ENCODE assay signal across 32 cellular contexts in the genomic region with DNA sequence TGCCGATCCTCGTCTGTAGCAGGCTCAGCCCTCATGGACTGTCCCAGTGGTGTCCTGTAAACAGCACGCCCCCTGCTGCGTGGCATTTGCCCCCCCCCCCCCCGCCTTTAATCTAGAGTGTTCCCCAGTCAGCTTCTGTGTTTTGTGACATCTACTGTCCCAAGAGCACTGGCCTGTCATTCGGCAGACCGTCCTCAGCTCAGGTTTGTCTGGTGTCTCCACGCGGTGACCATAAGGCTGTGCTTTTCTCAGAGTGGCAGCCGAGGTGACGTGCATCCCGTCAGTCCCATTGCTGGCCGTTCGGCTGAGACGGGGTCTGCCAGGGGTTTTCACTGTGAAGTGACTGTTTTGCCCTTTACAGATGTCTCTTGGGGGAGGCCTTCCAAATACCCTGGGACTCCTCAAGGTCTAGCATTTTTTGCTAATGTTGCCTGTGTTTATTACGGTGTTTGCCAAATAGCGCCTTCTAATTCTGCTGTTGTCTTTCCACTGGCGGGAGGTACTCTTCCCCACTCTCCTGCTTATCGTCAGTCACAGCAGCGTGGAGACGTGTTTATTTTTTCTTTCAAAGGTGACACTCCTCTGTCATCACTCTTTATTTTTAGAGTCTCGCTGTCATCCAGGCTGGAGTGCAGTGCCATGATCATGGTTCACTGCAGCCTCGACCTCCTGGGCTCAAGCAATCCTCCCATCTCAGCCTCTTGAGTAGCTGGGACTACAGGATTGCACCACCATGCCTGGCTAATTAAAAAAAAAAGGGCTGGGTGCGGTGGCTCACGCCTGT. TPM values are rescaled to one million over a fixed set of nuclear protein-coding genes. Genes with fewer than 3 reads are reported as not detected.
DNase-seq lines count a peak whose midpoint lies in the region; ATAC-seq, FAIRE-seq and TF ChIP-seq lines count a peak whose summit lies in the region.
"Had no signal": no experiment of that assay in that cellular context is flagged by ENCODE, and none has a peak within 500 bp of the region (broad histone marks: within the 10 kb centered on the region; RNA-seq: fewer than 3 reads in every experiment).

No MANE protein-coding gene starts in this region.

- TF ChIP-seq EP300 in K562 (IDR thresholded peaks at IDR 0.05; ENCODE audit: low read length) = no peak

- in situ Hi-C loops in K562 (cut with MboI) = no loop called here

- H3K9me1 ChIP-seq in K562 (ENCODE audit: control insufficient read depth, insufficient read depth, low read length) = no peaks in the 10 kb centered on the region

- DNase-seq in Right ventricle myocardium inferior (ENCODE audit: missing footprints) = no peak
- DNase-seq in cardiac septum (ENCODE audit: low spot score) = no peak
- no peak for DNase-seq in K562 (ENCODE audit: extremely low read depth in 1 of 4, low spot score in 3 of 4)
- DNase-seq in left ventricle myocardium superior = peak; percentile 38
- DNase-seq in stimulated activated CD4-positive, alpha-beta T cell treated with anti-CD3 and anti-CD28 coated beads, Interleukin-4, amount 100 ng/mL, for 24 hours = no peak
- DNase-seq: activated CD4-positive, alpha-beta T cell treated with anti-CD3 and anti-CD28 coated beads, Interleukin-2, amount 50 U/mL, for 4 hours; activated CD4-positive, CD25-positive, alpha-beta regulatory T cell; activated CD8-positive, alpha-beta memory T cell treated with anti-CD3 and anti-CD28 coated beads, Interleukin-2, amount 10 ng/mL, durations not matched to agents 7 days and 5 days; activated naive CD4-positive, alpha-beta T cell; activated T-cell treated with anti-CD3 and anti-CD28 coated beads, Interleukin-2, amount 50 U/mL, for 72 hours; adrenal gland; AML-193; body of pancreas; CD4-positive, alpha-beta memory T cell; DMS 273 treated with DMSO at 0.1 percent for 48 hours; dorsolateral prefrontal cortex; foreskin melanocyte; mammary epithelial cell; mucosa of descending colon; NCI-H1105; NCI-H187 treated with DMSO at 0.1 percent for 48 hours; NCI-H2171; NCI-H510A; stimulated activated CD4-positive, alpha-beta T cell treated with anti-CD3 and anti-CD28 coated beads, Interleukin-1b, Interleukin-23, amount 100 ng/mL, for 48 hours; T-helper 1 cell; testis had no signal

- no peak for TF ChIP-seq POLR2A in K562 (conservative IDR thresholded peaks at IDR 0.05)

- H4K20me1 ChIP-seq in K562 (replicated peaks; ENCODE audit: control insufficient read depth, insufficient read depth, low read length) = peaks cover 14% of the 10 kb centered on the region

- TF ChIP-seq RAD21 in K562 (CRISPR knock-in tag; conservative IDR thresholded peaks at IDR 0.05 in 1 of 2, IDR thresholded peaks at IDR 0.05 in 1 of 2) = no peak

- CTCF ChIA-PET in K562 (lab: Yijun Ruan, JAX; ENCODE audit: low intra/inter-chr PET ratio) = no interaction called here

- ATAC-seq in Right ventricle myocardium inferior (peak; percentile 44), K562 (no peak), left ventricle myocardium superior (peak; percentile 64), HG03469 (IDR thresholded peaks at IDR 0.05; ENCODE audit: unreplicated experiment) (no peak), GM18870 (IDR thresholded peaks at IDR 0.05; ENCODE audit: unreplicated experiment) (no peak), GM19328 (IDR thresholded peaks at IDR 0.05; ENCODE audit: unreplicated experiment) (no peak)
- ATAC-seq: activated CD8-positive, alpha-beta memory T cell treated with anti-CD3 and anti-CD28 coated beads, Interleukin-2, amount 10 ng/mL, durations not matched to agents 7 days and 5 days; activated T-cell treated with anti-CD3 and anti-CD28 coated beads, Interleukin-2, amount 50 U/mL, for 72 hours; body of pancreas; GM12878; mucosa of descending colon; natural killer cell treated with Interleukin-12 subunit alpha and Interleukin-12 subunit beta and Interleukin-15 and Interleukin-18, amount 100 ng/mL, for 72 hours had no signal

- H3K9ac ChIP-seq in K562 (ENCODE audit: insufficient read depth in 1 of 2, low read depth in 2 of 2, low read length in 2 of 2) = no peak overlapping the region

- no peaks in the 10 kb centered on the region for H3K9me3 ChIP-seq in K562 (replicated peaks; ENCODE audit: control insufficient read depth, insufficient read depth, low read depth, low read length)
- H3K9me3 ChIP-seq: adrenal gland, body of pancreas, mucosa of descending colon, testis had no signal

- intact Hi-C loops in Right ventricle myocardium inferior (cut with DNase I) (no loop called here), cardiac septum (cut with DNase I) (no loop called here), K562 (cut with micrococcal nuclease) (no loop called here), left ventricle myocardium superior (cut with micrococcal nuclease) (no loop called here)

- H3K4me3 ChIP-seq in K562 = no peak overlapping the region
- H3K4me3 ChIP-seq: adrenal gland, body of pancreas, dorsolateral prefrontal cortex, GM12878, mucosa of descending colon, smooth muscle cell, testis had no signal

- H2AFZ ChIP-seq in K562 (ENCODE audit: low read depth, low read length) = no peak overlapping the region

- no peaks in the 10 kb centered on the region for H3K27me3 ChIP-seq in K562 (ENCODE audit: control insufficient read depth in 2 of 2, insufficient read depth in 2 of 2, low read length in 2 of 2)
- H3K27me3 ChIP-seq: adrenal gland, body of pancreas, dorsolateral prefrontal cortex, testis had no signal

- no TSS peak for BruUV-seq in K562 (replicated peaks; lab: Mats Ljungman, UMichigan)

- H3K36me3 ChIP-seq in K562 (ENCODE audit: control insufficient read depth, insufficient read depth, low read length) = peaks cover 95% of the 10 kb centered on the region

- 90% methylated on average over 21 of the region's 25 CpGs for WGBS in K562 (ENCODE audit: insufficient coverage, low coverage, missing lambda C conversion rate)

- POLR2A ChIA-PET in K562 (lab: Yijun Ruan, JAX) = interaction anchor here (0.9 to 2.4 kb wide), 2 partner anchors 8 to 13 kb away, joined by 3 to 24 read pairs; partner anchors contain the start of genes ARL16 and HGS

- H3K79me2 ChIP-seq in K562 (ENCODE audit: control insufficient read depth, insufficient read depth, low read length) = peaks cover 23% of the 10 kb centered on the region

- FAIRE-seq in K562 (lab: Jason Lieb, UNC) = no peak
- FAIRE-seq: GM12878 had no signal

- peaks cover 10 to 52% of the 10 kb centered on the region in 2 experiments; a peak in 4 of 5 replicates for H3K4me1 ChIP-seq in K562 (replicated peaks in 1 of 2; ENCODE audit: control insufficient read depth in 2 of 2, insufficient read depth in 2 of 2, low read length in 2 of 2)

- no peak overlapping the region for H3K4me2 ChIP-seq in K562 (ENCODE audit: insufficient read depth, low read length)
- H3K4me2 ChIP-seq: smooth muscle cell had no signal

- TF ChIP-seq CTCF in K562 (IDR thresholded peaks at IDR 0.05 in 2 of 3, conservative IDR thresholded peaks at IDR 0.05 in 1 of 3; ENCODE audit: insufficient read depth in 2 of 3, low read depth in 1 of 3, low read length in 3 of 3) = no peak

- H3K27ac ChIP-seq in K562 (ENCODE audit: extremely low read depth, low read depth, low read length) = no peak overlapping the region
- H3K27ac ChIP-seq: adrenal gland, body of pancreas, dorsolateral prefrontal cortex, testis had no signal

RNA-seq across cellular contexts. Expression of gene MRPL12, which starts 5.7 kb away (rescaled TPM):
- total RNA-seq in Right ventricle myocardium inferior (177 TPM), cardiac septum (117 TPM), K562 (2014; rRNA removed) (182 and 276 TPM in 2 replicates), K562 (2014; rRNA removed; fragmentation: Illumina TruSeq; extraction: Trizol) (31.8 and 40.0 TPM in 2 replicates), K562 (2015; rRNA removed; fragmentation: Illumina TruSeq; extraction: Trizol) (57.9 and 60.8 TPM in 2 replicates), K562 (2021) (231 and 251 TPM in 2 replicates), left ventricle myocardium superior (184 TPM)
- 14.2 and 50.8 TPM in 2 replicates for total RNA-seq in K562 (2011; cell fraction: chromatin; rRNA removed; ENCODE audit: low replicate concordance)
- total RNA-seq in K562 (2011; cell fraction: nucleolus; rRNA removed) = 61.9 and 77.4 TPM in 2 replicates
- total RNA-seq in K562 (2011; cell fraction: nucleoplasm; rRNA removed) = 32.4 and 38.0 TPM in 2 replicates
- polyA plus RNA-seq in K562 (2011; rRNA removed) (101 and 110 TPM in 2 replicates), K562 (2014; fragmentation: Illumina TruSeq; extraction: Trizol) (100 and 128 TPM in 2 replicates), K562 (2014; fragmentation: Nextera tagmentation; extraction: Ambion mirVana) (1 to 10 TPM in 1 of 2 experiments, under 1 TPM in 1; 0.94 to 2.7 TPM), K562 (2014; rRNA removed) (338 and 351 TPM in 2 replicates)
- 124 and 353 TPM in 2 replicates for polyA plus RNA-seq in K562 (2011; cell fraction: cytosol; rRNA removed)
- 53.5 and 78.2 TPM in 2 replicates for polyA plus RNA-seq in K562 (2011; cell fraction: nucleus; rRNA removed)
- polyA plus RNA-seq in K562 (2012) = 145 TPM in 2 replicates
- polyA minus RNA-seq in K562 (2011; rRNA and poly(A)+ RNA removed) = 36.5 and 49.2 TPM in 2 replicates
- 52.2 and 58.3 TPM in 2 replicates for polyA minus RNA-seq in K562 (2011; cell fraction: cytosol; rRNA and poly(A)+ RNA removed)
- polyA minus RNA-seq in K562 (2011; cell fraction: nucleus; rRNA and poly(A)+ RNA removed) = 15.9 and 32.2 TPM in 2 replicates

RNA-seq across cellular contexts. Expression of gene HGS, which starts 13.6 kb away (rescaled TPM):
- total RNA-seq in Right ventricle myocardium inferior = 36.6 TPM
- total RNA-seq in cardiac septum = 56.2 TPM
- 345 and 984 TPM in 2 replicates for total RNA-seq in K562 (2011; cell fraction: chromatin; rRNA removed; ENCODE audit: low replicate concordance)
- total RNA-seq in K562 (2011; cell fraction: nucleolus; rRNA removed) = 485 and 495 TPM in 2 replicates
- total RNA-seq in K562 (2011; cell fraction: nucleoplasm; rRNA removed) = 301 and 334 TPM in 2 replicates
- total RNA-seq in K562 (2014; rRNA removed) = 96.7 and 99.7 TPM in 2 replicates
- total RNA-seq in K562 (2014; rRNA removed; fragmentation: Illumina TruSeq; extraction: Trizol) = 55.5 and 77.1 TPM in 2 replicates
- 61.4 and 66.3 TPM in 2 replicates for total RNA-seq in K562 (2015; rRNA removed; fragmentation: Illumina TruSeq; extraction: Trizol)
- 132 and 161 TPM in 2 replicates for total RNA-seq in K562 (2021)
- polyA plus RNA-seq in K562 (2011; rRNA removed) = 60.7 and 127 TPM in 2 replicates
- 55.5 and 141 TPM in 2 replicates for polyA plus RNA-seq in K562 (2011; cell fraction: cytosol; rRNA removed)
- polyA plus RNA-seq in K562 (2011; cell fraction: nucleus; rRNA removed) = 547 and 894 TPM in 2 replicates
- polyA plus RNA-seq in K562 (2012) = 81.3 and 125 TPM in 2 replicates
- 126 and 128 TPM in 2 replicates for polyA plus RNA-seq in K562 (2014; fragmentation: Illumina TruSeq; extraction: Trizol)
- 1 to 10 TPM; 3.9 to 9.4 TPM for polyA plus RNA-seq in K562 (2014; fragmentation: Nextera tagmentation; extraction: Ambion mirVana)
- polyA plus RNA-seq in K562 (2014; rRNA removed) = 141 and 176 TPM in 2 replicates
- polyA minus RNA-seq in K562 (2011; rRNA and poly(A)+ RNA removed) = 76.0 and 85.7 TPM in 2 replicates
- 50.3 and 53.4 TPM in 2 replicates for polyA minus RNA-seq in K562 (2011; cell fraction: cytosol; rRNA and poly(A)+ RNA removed)
- 113 and 138 TPM in 2 replicates for polyA minus RNA-seq in K562 (2011; cell fraction: nucleus; rRNA and poly(A)+ RNA removed)
- 42.1 TPM for total RNA-seq in left ventricle myocardium superior

RNA-seq across cellular contexts. Expression of gene ARL16, which starts 13.9 kb away (rescaled TPM):
- total RNA-seq in Right ventricle myocardium inferior = 11.9 TPM
- total RNA-seq in cardiac septum = 19.1 TPM
- total RNA-seq in K562 (2011; cell fraction: chromatin; rRNA removed; ENCODE audit: low replicate concordance) = 40.1 and 78.0 TPM in 2 replicates
- 48.6 and 55.2 TPM in 2 replicates for total RNA-seq in K562 (2011; cell fraction: nucleolus; rRNA removed)
- 38.9 and 42.4 TPM in 2 replicates for total RNA-seq in K562 (2011; cell fraction: nucleoplasm; rRNA removed)
- 25.2 and 46.0 TPM in 2 replicates for total RNA-seq in K562 (2014; rRNA removed)
- total RNA-seq in K562 (2014; rRNA removed; fragmentation: Illumina TruSeq; extraction: Trizol) = 18.8 and 21.6 TPM in 2 replicates
- total RNA-seq in K562 (2015; rRNA removed; fragmentation: Illumina TruSeq; extraction: Trizol) = 19.7 and 21.3 TPM in 2 replicates
- 18.3 and 22.6 TPM in 2 replicates for total RNA-seq in K562 (2021)
- 29.8 and 30.6 TPM in 2 replicates for polyA plus RNA-seq in K562 (2011; rRNA removed)
- 36.0 and 45.9 TPM in 2 replicates for polyA plus RNA-seq in K562 (2011; cell fraction: cytosol; rRNA removed)
- polyA plus RNA-seq in K562 (2011; cell fraction: nucleus; rRNA removed) = 16.8 and 22.9 TPM in 2 replicates
- polyA plus RNA-seq in K562 (2012) = 26.1 and 26.2 TPM in 2 replicates
- 25.6 and 32.4 TPM in 2 replicates for polyA plus RNA-seq in K562 (2014; fragmentation: Illumina TruSeq; extraction: Trizol)
- polyA plus RNA-seq in K562 (2014; fragmentation: Nextera tagmentation; extraction: Ambion mirVana) = 10 to 100 TPM in 1 of 2 experiments, 1 to 10 TPM in 1; 5.4 to 10.4 TPM
- polyA plus RNA-seq in K562 (2014; rRNA removed) = 32.4 and 34.7 TPM in 2 replicates
- polyA minus RNA-seq in K562 (2011; rRNA and poly(A)+ RNA removed) = 11.5 and 12.4 TPM in 2 replicates
- 5.8 and 6.2 TPM in 2 replicates for polyA minus RNA-seq in K562 (2011; cell fraction: cytosol; rRNA and poly(A)+ RNA removed)
- 7.3 and 11.8 TPM in 2 replicates for polyA minus RNA-seq in K562 (2011; cell fraction: nucleus; rRNA and poly(A)+ RNA removed)
- 12.0 TPM for total RNA-seq in left ventricle myocardium superior

RNA-seq across cellular contexts. Expression of gene SLC25A10, which starts 14.6 kb away (rescaled TPM):
- total RNA-seq in Right ventricle myocardium inferior (7.4 TPM), cardiac septum (6.3 TPM), K562 (2014; rRNA removed) (77.1 and 107 TPM in 2 replicates), K562 (2014; rRNA removed; fragmentation: Illumina TruSeq; extraction: Trizol) (8.5 and 15.4 TPM in 2 replicates), K562 (2015; rRNA removed; fragmentation: Illumina TruSeq; extraction: Trizol) (36.2 and 39.1 TPM in 2 replicates), K562 (2021) (85.6 and 86.9 TPM in 2 replicates), left ventricle myocardium superior (8.6 TPM)
- 20.2 and 85.2 TPM in 2 replicates for total RNA-seq in K562 (2011; cell fraction: chromatin; rRNA removed; ENCODE audit: low replicate concordance)
- total RNA-seq in K562 (2011; cell fraction: nucleolus; rRNA removed) = 76.7 and 104 TPM in 2 replicates
- 36.2 and 36.3 TPM in 2 replicates for total RNA-seq in K562 (2011; cell fraction: nucleoplasm; rRNA removed)
- polyA plus RNA-seq in K562 (2011; rRNA removed) (26.3 and 34.3 TPM in 2 replicates), K562 (2014; fragmentation: Illumina TruSeq; extraction: Trizol) (34.3 and 70.2 TPM in 2 replicates), K562 (2014; fragmentation: Nextera tagmentation; extraction: Ambion mirVana) (1 to 10 TPM in 1 of 2 experiments, under 1 TPM in 1; 0.10 to 1.5 TPM), K562 (2014; rRNA removed) (68.4 and 70.6 TPM in 2 replicates)
- 46.6 and 127 TPM in 2 replicates for polyA plus RNA-seq in K562 (2011; cell fraction: cytosol; rRNA removed)
- 60.6 and 93.2 TPM in 2 replicates for polyA plus RNA-seq in K562 (2011; cell fraction: nucleus; rRNA removed)
- polyA plus RNA-seq in K562 (2012) = 35.9 and 54.4 TPM in 2 replicates
- polyA minus RNA-seq in K562 (2011; rRNA and poly(A)+ RNA removed) = 7.7 and 13.8 TPM in 2 replicates
- polyA minus RNA-seq in K562 (2011; cell fraction: cytosol; rRNA and poly(A)+ RNA removed) = 31.8 and 35.5 TPM in 2 replicates
- polyA minus RNA-seq in K562 (2011; cell fraction: nucleus; rRNA and poly(A)+ RNA removed) = 20.9 and 21.4 TPM in 2 replicates

RNA-seq across cellular contexts. Expression of gene CCDC137, which starts 30.9 kb away (rescaled TPM):
- total RNA-seq in Right ventricle myocardium inferior = 6.1 TPM
- total RNA-seq in cardiac septum = 8.2 TPM
- total RNA-seq in K562 (2011; cell fraction: chromatin; rRNA removed; ENCODE audit: low replicate concordance) = 45.8 and 69.3 TPM in 2 replicates
- total RNA-seq in K562 (2011; cell fraction: nucleolus; rRNA removed) = 37.0 and 38.7 TPM in 2 replicates
- total RNA-seq in K562 (2011; cell fraction: nucleoplasm; rRNA removed) = 27.8 and 51.5 TPM in 2 replicates
- 56.0 and 64.2 TPM in 2 replicates for total RNA-seq in K562 (2014; rRNA removed)
- 20.0 and 21.4 TPM in 2 replicates for total RNA-seq in K562 (2014; rRNA removed; fragmentation: Illumina TruSeq; extraction: Trizol)
- total RNA-seq in K562 (2015; rRNA removed; fragmentation: Illumina TruSeq; extraction: Trizol) = 47.1 and 48.5 TPM in 2 replicates
- total RNA-seq in K562 (2021) = 48.9 and 49.2 TPM in 2 replicates
- polyA plus RNA-seq in K562 (2011; rRNA removed) = 18.9 and 24.8 TPM in 2 replicates
- 18.3 and 30.6 TPM in 2 replicates for polyA plus RNA-seq in K562 (2011; cell fraction: cytosol; rRNA removed)
- polyA plus RNA-seq in K562 (2011; cell fraction: nucleus; rRNA removed) = 40.1 and 55.8 TPM in 2 replicates
- polyA plus RNA-seq in K562 (2012) = 28.5 and 39.2 TPM in 2 replicates
- 38.3 and 41.1 TPM in 2 replicates for polyA plus RNA-seq in K562 (2014; fragmentation: Illumina TruSeq; extraction: Trizol)
- 1 to 10 TPM; 2.3 to 4.1 TPM for polyA plus RNA-seq in K562 (2014; fragmentation: Nextera tagmentation; extraction: Ambion mirVana)
- polyA plus RNA-seq in K562 (2014; rRNA removed) = 63.7 and 68.1 TPM in 2 replicates
- polyA minus RNA-seq in K562 (2011; rRNA and poly(A)+ RNA removed) = 4.4 and 4.8 TPM in 2 replicates
- polyA minus RNA-seq in K562 (2011; cell fraction: cytosol; rRNA and poly(A)+ RNA removed) = 8.5 TPM in 2 replicates
- polyA minus RNA-seq in K562 (2011; cell fraction: nucleus; rRNA and poly(A)+ RNA removed) = 9.4 and 17.3 TPM in 2 replicates
- 6.2 TPM for total RNA-seq in left ventricle myocardium superior

Comparison
In these comparisons a context has a peak if more than half of its experiments do, and no peak if none do; other contexts are left out.
1. ATAC-seq: peak in Right ventricle myocardium inferior (single experiment) and left ventricle myocardium superior (single experiment); none in K562 (single experiment), HG03469 (single experiment), GM18870 (single experiment) and GM19328 (single experiment).